8 cellular contexts compared by ENCODE assay signal in genomic region chr18:54444309-54444914, GRCh38.
DNase-seq lines count a peak whose midpoint lies in the region; ATAC-seq and TF ChIP-seq lines count a peak whose summit lies in the region.

No MANE protein-coding gene starts in this region.

- ATAC-seq in GM18502 (IDR thresholded peaks at IDR 0.05; ENCODE audit: poor library complexity, unreplicated experiment) = peak; percentile 80
- ATAC-seq in HG03025 (IDR thresholded peaks at IDR 0.05; ENCODE audit: low FRiP score, unreplicated experiment) = peak; percentile 49

- intact Hi-C loops in ascending aorta (cut with DNase I) = no loop called here

- peak in 2 of 3 experiments; percentile 14 to 40 for TF ChIP-seq CTCF in ascending aorta (IDR thresholded peaks at IDR 0.05)

- H3K36me3 ChIP-seq in ascending aorta = no peaks in the 10 kb centered on the region

- no peaks in the 10 kb centered on the region for H3K4me1 ChIP-seq in ascending aorta

- H3K27ac ChIP-seq in ascending aorta = no peak overlapping the region

- H3K27me3 ChIP-seq in ascending aorta = no peaks in the 10 kb centered on the region

- no peaks in the 10 kb centered on the region for H3K9me3 ChIP-seq in ascending aorta

- peak; percentile 77 for DNase-seq in Ammon's horn (ENCODE audit: low spot score)
- DNase-seq in NCI-H69 (lab: John Stamatoyannopoulos, UW) = peak; percentile 71
- no peak for DNase-seq in ascending aorta (ENCODE audit: low spot score in 2 of 2)
- DNase-seq in iPS DF 4.7 (ENCODE audit: extremely low read depth, low spot score) = peak; percentile 71
- peak; percentile 37 for DNase-seq in stimulated activated CD4-positive, alpha-beta T cell treated with anti-CD3 and anti-CD28 coated beads, Interleukin-1b, Interleukin-23, amount 100 ng/mL, for 48 hours
- no peak for DNase-seq in activated gamma-delta T cell treated with Interleukin-2 at 50 U/mL for 16 hours

- no peak overlapping the region for H3K4me3 ChIP-seq in ascending aorta

Comparison
In these comparisons a context has a peak if more than half of its experiments do, and no peak if none do; other contexts are left out.
1. DNase-seq: peak in Ammon's horn (single experiment), NCI-H69 (single experiment), iPS DF 4.7 (single experiment) and stimulated activated CD4-positive, alpha-beta T cell treated with anti-CD3 and anti-CD28 coated beads, Interleukin-1b, Interleukin-23, amount 100 ng/mL, for 48 hours (single experiment); none in ascending aorta (0 of 2) and activated gamma-delta T cell treated with Interleukin-2 at 50 U/mL for 16 hours (single experiment).